17 cellular contexts compared by ENCODE assay signal in genomic region chr6:157346371-157346770, GRCh38.
"Had no signal": no experiment of that assay in that cellular context is flagged by ENCODE, and none has a peak within 500 bp of the region (broad histone marks: within the 10 kb centered on the region; RNA-seq: fewer than 3 reads in every experiment).

No MANE protein-coding gene starts in this region.

- H3K9me3 Mint-ChIP-seq: stimulated activated naive CD8-positive, alpha-beta T cell treated with anti-CD3 and anti-CD28 coated beads, Interleukin-15, Interleukin-2, amounts not matched to agents 100 ng/mL and 50 ng/mL, for 24 hours had no signal

- H3K4me3 Mint-ChIP-seq: naive thymus-derived CD4-positive, alpha-beta T cell; nephron progenitor cell; stimulated activated memory B cell treated with anti-CD40 and anti-IgM and Interleukin-4, amounts not matched to agents 10 μg/mL and 1 μg/mL and 100 μg/mL, for 72 hours; stimulated activated naive CD8-positive, alpha-beta T cell treated with anti-CD3 and anti-CD28 coated beads, Interleukin-15, Interleukin-2, amounts not matched to agents 100 ng/mL and 50 ng/mL, for 24 hours had no signal

- H3K4me3 ChIP-seq: esophagus squamous epithelium, psoas muscle, right lobe of liver, tibial artery, upper lobe of left lung, uterus had no signal

- H3K27me3 ChIP-seq: right lobe of liver, tibial artery, upper lobe of left lung, uterus had no signal

- H3K27ac ChIP-seq: esophagus squamous epithelium, foreskin keratinocyte, psoas muscle, right lobe of liver, tibial artery, upper lobe of left lung, uterus had no signal

- DNase-seq: dermis blood vessel endothelial cell; esophagus squamous epithelium; foreskin keratinocyte; islet precursor cell; mammary epithelial cell; naive thymus-derived CD4-positive, alpha-beta T cell; nephron progenitor cell; psoas muscle; retina; right lobe of liver; stimulated activated CD4-positive, alpha-beta T cell treated with anti-CD3 and anti-CD28 coated beads, Interleukin-4, amount 100 ng/mL, for 1 hour; tibial artery; upper lobe of left lung; uterus had no signal

- H3K4me1 ChIP-seq: esophagus squamous epithelium, foreskin keratinocyte, psoas muscle, right lobe of liver, tibial artery, upper lobe of left lung, uterus had no signal

- H3K36me3 Mint-ChIP-seq: stimulated activated memory B cell treated with anti-CD40 and anti-IgM and Interleukin-4, amounts not matched to agents 10 μg/mL and 1 μg/mL and 100 μg/mL, for 72 hours had no signal

- H3K4me1 Mint-ChIP-seq: naive thymus-derived CD4-positive, alpha-beta T cell; nephron progenitor cell; stimulated activated memory B cell treated with anti-CD40 and anti-IgM and Interleukin-4, amounts not matched to agents 10 μg/mL and 1 μg/mL and 100 μg/mL, for 72 hours had no signal

- H3K27ac Mint-ChIP-seq: naive thymus-derived CD4-positive, alpha-beta T cell; nephron progenitor cell; stimulated activated memory B cell treated with anti-CD40 and anti-IgM and Interleukin-4, amounts not matched to agents 10 μg/mL and 1 μg/mL and 100 μg/mL, for 72 hours; stimulated activated naive CD8-positive, alpha-beta T cell treated with anti-CD3 and anti-CD28 coated beads, Interleukin-15, Interleukin-2, amounts not matched to agents 100 ng/mL and 50 ng/mL, for 24 hours had no signal

- H3K9me3 ChIP-seq: esophagus squamous epithelium, right lobe of liver, uterus had no signal

- ATAC-seq: foreskin keratinocyte; left lobe of liver; naive thymus-derived CD4-positive, alpha-beta T cell; psoas muscle; right lobe of liver; stimulated activated memory B cell treated with anti-CD40 and anti-IgM and Interleukin-4, amounts not matched to agents 10 μg/mL and 1 μg/mL and 100 μg/mL, for 72 hours had no signal

- H3K36me3 ChIP-seq: esophagus squamous epithelium, right lobe of liver, tibial artery, upper lobe of left lung, uterus had no signal
